2 cellular contexts compared by ENCODE assay signal in genomic region chr16:88543230-88543813, GRCh38.
TF ChIP-seq lines count a peak whose summit lies in the region.

No MANE protein-coding gene starts in this region.

TF ChIP-seq in HCT116, 20 proteins besides CTCF, POLR2A, EP300 and RAD21:
- peak; percentile 98 for TF ChIP-seq CBX3 (IDR thresholded peaks at IDR 0.05; ENCODE audit: low read depth)
- TF ChIP-seq MAX (IDR thresholded peaks at IDR 0.05) = no peak

TF ChIP-seq in K562, 482 proteins besides CTCF, POLR2A, EP300 and RAD21 (continues in another document):
- 0 out of 2 replicates have a peak, but pooled peaks have one; percentile 40 for TF ChIP-seq RB1 (IDR thresholded peaks at IDR 0.05; ENCODE audit: low read depth)
- no peak for TF ChIP-seq CHCHD3 (CRISPR knock-in tag; IDR thresholded peaks at IDR 0.05)
- TF ChIP-seq TAF15 (IDR thresholded peaks at IDR 0.05; ENCODE audit: low read depth, low read length) = no peak
- no peak for TF ChIP-seq ELF4 (CRISPR knock-in tag; IDR thresholded peaks at IDR 0.05)
- no peak for TF ChIP-seq SMARCA5 (IDR thresholded peaks at IDR 0.05)
- no peak for TF ChIP-seq ZHX1 (conservative IDR thresholded peaks at IDR 0.05; ENCODE audit: low read length)
- no peak for TF ChIP-seq U2AF2 (optimal IDR thresholded peaks at IDR 0.05; ENCODE audit: low read depth, low read length)
- TF ChIP-seq ZNF347 (CRISPR knock-in tag; IDR thresholded peaks at IDR 0.05; ENCODE audit: low read depth) = no peak
- no peak for TF ChIP-seq PATZ1 (CRISPR knock-in tag; IDR thresholded peaks at IDR 0.05; ENCODE audit: borderline replicate concordance)
- TF ChIP-seq SMAD2 (IDR thresholded peaks at IDR 0.05; ENCODE audit: low read depth, low read length) = no peak
- TF ChIP-seq POLR2AphosphoS5 (IDR thresholded peaks at IDR 0.05; ENCODE audit: control insufficient read depth, insufficient read depth, low read depth, low read length) = no peak
- TF ChIP-seq HDGF (IDR thresholded peaks at IDR 0.05) = no peak
- 0 out of 2 replicates have a peak, but pooled peaks have one; percentile 89 for TF ChIP-seq XRCC3 (IDR thresholded peaks at IDR 0.05)
- TF ChIP-seq PCBP1 (IDR thresholded peaks at IDR 0.05; ENCODE audit: low read depth, low read length, poor library complexity, severe bottlenecking) = no peak
- peak; percentile 58 for TF ChIP-seq MTA3 (IDR thresholded peaks at IDR 0.05; ENCODE audit: borderline replicate concordance)
- peak; percentile 100 for TF ChIP-seq TRIM28 (IDR thresholded peaks at IDR 0.05)
- peak; percentile 82; the same call in 1 of the 2 replicates for TF ChIP-seq CBX1 (IDR thresholded peaks at IDR 0.05; ENCODE audit: low read depth)
- TF ChIP-seq SOX6 (IDR thresholded peaks at IDR 0.05) = peak; percentile 13; the same call in 1 of the 2 replicates
- TF ChIP-seq ZKSCAN1 (IDR thresholded peaks at IDR 0.05; ENCODE audit: low read depth, low read length) = no peak
- no peak for TF ChIP-seq PTRF (tag; IDR thresholded peaks at IDR 0.05)
- TF ChIP-seq ZNF57 (CRISPR knock-in tag; IDR thresholded peaks at IDR 0.05) = no peak
- 0 out of 2 replicates have a peak, but pooled peaks have one; percentile 46 for TF ChIP-seq ZNF384 (IDR thresholded peaks at IDR 0.05; ENCODE audit: low read depth, low read length)
- no peak for TF ChIP-seq CREB3 (tag; conservative IDR thresholded peaks at IDR 0.05; ENCODE audit: low read depth)
- peak in 1 of 2 experiments; percentile 76; a peak in 1 of 4 replicates for TF ChIP-seq ARNT (IDR thresholded peaks at IDR 0.05)
- TF ChIP-seq BHLHE40 (IDR thresholded peaks at IDR 0.05; ENCODE audit: low read length) = no peak
- TF ChIP-seq MEF2A (IDR thresholded peaks at IDR 0.05; ENCODE audit: control insufficient read depth, low read depth, low read length) = no peak
- TF ChIP-seq CUX1 (CRISPR knock-in tag; IDR thresholded peaks at IDR 0.05) = no peak
- TF ChIP-seq GABPB1 (CRISPR knock-in tag; IDR thresholded peaks at IDR 0.05) = no peak
- no peak for TF ChIP-seq PHB (CRISPR knock-in tag; IDR thresholded peaks at IDR 0.05)
- TF ChIP-seq ZC3H11A (IDR thresholded peaks at IDR 0.05; ENCODE audit: low read depth, low read length) = no peak
- TF ChIP-seq PTBP1 (IDR thresholded peaks at IDR 0.05; ENCODE audit: low read depth, low read length) = no peak
- TF ChIP-seq, protein P1, sequence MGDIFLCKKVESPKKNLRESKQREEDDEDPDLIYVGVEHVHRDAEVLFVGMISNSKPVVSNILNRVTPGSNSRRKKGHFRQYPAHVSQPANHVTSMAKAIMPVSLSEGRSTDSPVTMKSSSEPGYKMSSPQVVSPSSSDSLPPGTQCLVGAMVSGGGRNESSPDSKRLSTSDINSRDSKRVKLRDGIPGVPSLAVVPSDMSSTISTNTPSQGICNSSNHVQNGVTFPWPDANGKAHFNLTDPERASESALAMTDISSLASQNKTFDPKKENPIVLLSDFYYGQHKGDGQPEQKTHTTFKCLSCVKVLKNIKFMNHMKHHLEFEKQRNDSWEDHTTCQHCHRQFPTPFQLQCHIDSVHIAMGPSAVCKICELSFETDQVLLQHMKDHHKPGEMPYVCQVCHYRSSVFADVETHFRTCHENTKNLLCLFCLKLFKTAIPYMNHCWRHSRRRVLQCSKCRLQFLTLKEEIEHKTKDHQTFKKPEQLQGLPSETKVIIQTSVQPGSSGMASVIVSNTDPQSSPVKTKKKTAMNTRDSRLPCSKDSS (IDR thresholded peaks at IDR 0.05; ENCODE audit: low read depth, partially characterized antibody) = peak; percentile 95
- no peak for TF ChIP-seq ETS2 (tag; IDR thresholded peaks at IDR 0.05; ENCODE audit: borderline replicate concordance, poor library complexity, severe bottlenecking)
- TF ChIP-seq, protein P2, sequence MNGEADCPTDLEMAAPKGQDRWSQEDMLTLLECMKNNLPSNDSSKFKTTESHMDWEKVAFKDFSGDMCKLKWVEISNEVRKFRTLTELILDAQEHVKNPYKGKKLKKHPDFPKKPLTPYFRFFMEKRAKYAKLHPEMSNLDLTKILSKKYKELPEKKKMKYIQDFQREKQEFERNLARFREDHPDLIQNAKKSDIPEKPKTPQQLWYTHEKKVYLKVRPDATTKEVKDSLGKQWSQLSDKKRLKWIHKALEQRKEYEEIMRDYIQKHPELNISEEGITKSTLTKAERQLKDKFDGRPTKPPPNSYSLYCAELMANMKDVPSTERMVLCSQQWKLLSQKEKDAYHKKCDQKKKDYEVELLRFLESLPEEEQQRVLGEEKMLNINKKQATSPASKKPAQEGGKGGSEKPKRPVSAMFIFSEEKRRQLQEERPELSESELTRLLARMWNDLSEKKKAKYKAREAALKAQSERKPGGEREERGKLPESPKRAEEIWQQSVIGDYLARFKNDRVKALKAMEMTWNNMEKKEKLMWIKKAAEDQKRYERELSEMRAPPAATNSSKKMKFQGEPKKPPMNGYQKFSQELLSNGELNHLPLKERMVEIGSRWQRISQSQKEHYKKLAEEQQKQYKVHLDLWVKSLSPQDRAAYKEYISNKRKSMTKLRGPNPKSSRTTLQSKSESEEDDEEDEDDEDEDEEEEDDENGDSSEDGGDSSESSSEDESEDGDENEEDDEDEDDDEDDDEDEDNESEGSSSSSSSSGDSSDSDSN (IDR thresholded peaks at IDR 0.05; ENCODE audit: borderline replicate concordance in 1 of 2, low read depth in 2 of 2, low read length in 2 of 2) = no peak
- no peak for TF ChIP-seq CEBPB (tag; IDR thresholded peaks at IDR 0.05)
- no peak for TF ChIP-seq DNMT1 (IDR thresholded peaks at IDR 0.05)
- peak in 1 of 2 experiments; percentile 100; a peak in 2 of 3 replicates for TF ChIP-seq CBX3 (IDR thresholded peaks at IDR 0.05; ENCODE audit: borderline replicate concordance in 1 of 2, low read length in 2 of 2)
- TF ChIP-seq, protein P3, sequence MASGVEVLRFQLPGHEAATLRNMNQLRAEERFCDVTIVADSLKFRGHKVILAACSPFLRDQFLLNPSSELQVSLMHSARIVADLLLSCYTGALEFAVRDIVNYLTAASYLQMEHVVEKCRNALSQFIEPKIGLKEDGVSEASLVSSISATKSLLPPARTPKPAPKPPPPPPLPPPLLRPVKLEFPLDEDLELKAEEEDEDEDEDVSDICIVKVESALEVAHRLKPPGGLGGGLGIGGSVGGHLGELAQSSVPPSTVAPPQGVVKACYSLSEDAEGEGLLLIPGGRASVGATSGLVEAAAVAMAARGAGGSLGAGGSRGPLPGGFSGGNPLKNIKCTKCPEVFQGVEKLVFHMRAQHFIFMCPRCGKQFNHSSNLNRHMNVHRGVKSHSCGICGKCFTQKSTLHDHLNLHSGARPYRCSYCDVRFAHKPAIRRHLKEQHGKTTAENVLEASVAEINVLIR (CRISPR knock-in tag; IDR thresholded peaks at IDR 0.05) = no peak
- TF ChIP-seq RBM39 (optimal IDR thresholded peaks at IDR 0.05; ENCODE audit: low read depth, low read length) = no peak
- TF ChIP-seq SMARCA4 (IDR thresholded peaks at IDR 0.05) = no peak
